In genomic region chr18:51953521-51953920, GRCh38 we compare ENCODE assay signal across 10 cellular contexts.
A peak's percentile ranks its signal among the peaks of the same experiment; 100 is the strongest.
DNase-seq lines count a peak whose midpoint lies in the region; ATAC-seq, FAIRE-seq and TF ChIP-seq lines count a peak whose summit lies in the region.
"Had no signal": no experiment of that assay in that cellular context is flagged by ENCODE, and none has a peak within 500 bp of the region (broad histone marks: within the 10 kb centered on the region; RNA-seq: fewer than 3 reads in every experiment).

No MANE protein-coding gene starts in this region.

- H3K27me3 Mint-ChIP-seq in memory B cell, result no peaks in the 10 kb centered on the region

- DNase-seq in memory B cell (ENCODE audit: low spot score in 2 of 2), result no peak
- DNase-seq in mucosa of descending colon, result no peak
- DNase-seq in DMS153 treated with DMSO at 0.1 percent for 48 hours (lab: John Stamatoyannopoulos, UW; ENCODE audit: unreplicated experiment), result no peak
- no peak for DNase-seq in small intestine
- DNase-seq: DND-41 had no signal

- no peak overlapping the region for H3K27ac ChIP-seq in small intestine (ENCODE audit: low read depth in 1 of 2, low read length in 1 of 2)

- peaks cover 2% of the 10 kb centered on the region for H3K9me3 Mint-ChIP-seq in memory B cell
- H3K9me3 Mint-ChIP-seq: neural crest cell had no signal

- no peaks in the 10 kb centered on the region for H3K4me1 Mint-ChIP-seq in memory B cell
- H3K4me1 Mint-ChIP-seq: neural crest cell had no signal

- no peak for FAIRE-seq in small intestine (lab: Jason Lieb, UNC)
- FAIRE-seq: endothelial cell of umbilical vein had no signal

- H3K4me3 ChIP-seq in mucosa of descending colon, result no peak overlapping the region
- H3K4me3 ChIP-seq in small intestine (ENCODE audit: low read depth in 1 of 2, low read length in 2 of 2), result no peak overlapping the region

- H3K36me3 Mint-ChIP-seq in memory B cell, result no peaks in the 10 kb centered on the region

- H3K4me1 ChIP-seq in mucosa of descending colon (ENCODE audit: low read depth) (no peaks in the 10 kb centered on the region), small intestine (ENCODE audit: control insufficient read depth in 2 of 2, insufficient read depth in 1 of 2, low read depth in 1 of 2, low read length in 1 of 2) (no peaks in the 10 kb centered on the region)

- no peak overlapping the region for H3K27ac Mint-ChIP-seq in memory B cell

- ATAC-seq in GM19023 (IDR thresholded peaks at IDR 0.05; ENCODE audit: unreplicated experiment) (peak; percentile 83), GM21619 (IDR thresholded peaks at IDR 0.05; ENCODE audit: unreplicated experiment) (peak; percentile 81), HG03139 (IDR thresholded peaks at IDR 0.05; ENCODE audit: unreplicated experiment) (peak; percentile 72), memory B cell (ENCODE audit: low read depth) (peak; percentile 31), mucosa of descending colon (no peak)

- H3K4me3 Mint-ChIP-seq in memory B cell, result no peak overlapping the region
- H3K4me3 Mint-ChIP-seq: neural crest cell had no signal

- H3K36me3 ChIP-seq in mucosa of descending colon (ENCODE audit: low read depth) (no peaks in the 10 kb centered on the region), small intestine (ENCODE audit: control insufficient read depth in 2 of 2, insufficient read depth in 2 of 2, low read length in 2 of 2) (no peaks in the 10 kb centered on the region)

- no peak for TF ChIP-seq CTCF in mucosa of descending colon (IDR thresholded peaks at IDR 0.05)

- 54 to 71% (median 59%) methylated on average over 3 of the region's 3 CpGs for WGBS in small intestine, 3 donors

- H3K27me3 ChIP-seq in small intestine (ENCODE audit: control insufficient read depth in 2 of 2, insufficient read depth in 2 of 2, low read length in 2 of 2), result no peaks in the 10 kb centered on the region

- peaks cover 2% of the 10 kb centered on the region for H3K9me3 ChIP-seq in mucosa of descending colon
- no peaks in the 10 kb centered on the region for H3K9me3 ChIP-seq in small intestine (ENCODE audit: control insufficient read depth, low read depth)

- intact Hi-C loops in mucosa of descending colon (cut with DNase I, micrococcal nuclease), result no loop called here
